20 cellular contexts compared by ENCODE assay signal in the genomic region with DNA sequence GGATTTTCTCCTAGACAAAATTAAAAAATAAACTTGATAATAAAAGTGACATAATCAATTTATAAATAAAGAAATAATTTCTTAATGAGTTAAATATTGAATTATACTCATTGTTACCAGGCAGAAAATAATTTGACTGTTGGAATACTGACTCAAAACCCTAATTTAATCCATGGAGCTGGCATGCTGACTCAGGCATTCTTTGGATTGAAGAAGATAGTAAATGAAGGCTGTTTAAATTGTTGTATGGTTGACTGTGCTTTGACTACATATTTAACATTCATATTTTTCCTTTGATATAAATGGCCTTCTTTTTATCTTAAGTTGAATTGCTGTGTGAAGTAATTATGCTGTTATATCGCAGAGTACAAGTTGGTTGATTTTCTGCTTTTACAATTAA.
"Had no signal": no experiment of that assay in that cellular context is flagged by ENCODE, and none has a peak within 500 bp of the region (broad histone marks: within the 10 kb centered on the region; RNA-seq: fewer than 3 reads in every experiment).

No MANE protein-coding gene starts in this region.

- H3K27ac ChIP-seq: SJSA1, SK-N-MC had no signal

- DNase-seq: Karpas-422, KG1, MM.1S, NCI-H1092 treated with DMSO at 0.1 percent for 48 hours, NCI-H1436, NCI-H187, NCI-H2029, NCI-H2081 treated with DMSO at 0.1 percent for 48 hours, NCI-H2171, NCI-H226, NCI-H446, NCI-H510A, NCI-H524 treated with DMSO at 0.1 percent for 48 hours, NCI-H69, NCI-H774, Right ventricle myocardium superior, RPMI8226, SIG-M5 had no signal

- H3K27me3 ChIP-seq: SJSA1 had no signal

- H3K4me3 ChIP-seq: SJSA1, SK-N-MC had no signal

- H3K9me3 ChIP-seq: SJSA1 had no signal

- H3K4me1 ChIP-seq: SJSA1 had no signal
